ENCODE assay signal across 19 cellular contexts in the genomic region with DNA sequence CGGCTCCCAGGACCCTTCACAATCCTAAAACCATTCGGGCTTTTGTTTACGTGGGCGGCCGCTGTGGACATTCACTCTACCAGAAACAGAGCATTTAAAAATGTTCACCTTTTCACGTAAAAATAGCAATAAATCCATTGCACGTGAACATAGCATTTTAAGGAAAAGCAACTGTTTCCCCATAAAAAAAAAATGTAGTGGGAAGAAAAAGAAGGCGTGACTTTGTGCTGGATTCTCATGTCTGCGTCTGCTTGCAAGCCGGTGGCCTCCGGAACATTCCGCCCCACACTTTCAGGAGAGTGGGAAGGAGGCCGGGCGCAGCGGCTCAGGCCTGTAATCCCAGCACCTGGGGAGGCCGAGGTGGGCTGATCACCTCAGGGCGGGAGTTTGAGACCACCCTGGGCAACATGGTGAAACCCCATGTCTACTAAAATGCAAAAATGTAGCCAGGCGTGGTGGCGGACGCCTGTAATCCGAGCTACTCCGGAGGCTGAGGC. TPM values are rescaled to one million over a fixed set of nuclear protein-coding genes. Genes with fewer than 3 reads are reported as not detected.
DNase-seq lines count a peak whose midpoint lies in the region; ATAC-seq and TF ChIP-seq lines count a peak whose summit lies in the region.
"Had no signal": no experiment of that assay in that cellular context is flagged by ENCODE, and none has a peak within 500 bp of the region (broad histone marks: within the 10 kb centered on the region; RNA-seq: fewer than 3 reads in every experiment).

No MANE protein-coding gene starts in this region.

- H3F3A ChIP-seq in SK-N-SH (replicated peaks; ENCODE audit: insufficient read depth): no peaks in the 10 kb centered on the region

- intact Hi-C loops in ovary (cut with DNase I): loop anchor here in 2 of 4 donors (10.0 kb wide), 2 partner anchors 241 to 281 kb away; a partner anchor contains a TSS

- DNase-seq in SK-N-SH (no peak), RWPE2 (ENCODE audit: low spot score) (no peak), left kidney (ENCODE audit: low read depth, low spot score) (peak; percentile 44), thoracic aorta (ENCODE audit: low spot score) (no peak), SK-N-DZ (ENCODE audit: low spot score) (no peak), DMS153 treated with DMSO at 0.1 percent for 48 hours (lab: John Stamatoyannopoulos, UW; ENCODE audit: unreplicated experiment) (no peak), ovary (no peak)
- DNase-seq: 8988T, cerebellar nuclear complex, NCI-H2081, NCI-H510A had no signal

- H3K9me3 ChIP-seq in SK-N-SH (no peaks in the 10 kb centered on the region), RWPE2 (ENCODE audit: severe bottlenecking) (no peaks in the 10 kb centered on the region), thoracic aorta (peaks cover 5% of the 10 kb centered on the region), ovary (peaks cover 0 to 5% of the 10 kb centered on the region in 2 donors)
- H3K9me3 ChIP-seq: mucosa of descending colon, pancreas, SJSA1 had no signal

- TF ChIP-seq EP300 in SK-N-SH (IDR thresholded peaks at IDR 0.05; ENCODE audit: borderline replicate concordance in 1 of 2, low read depth in 1 of 2, low read length in 1 of 2) (no peak), ovary (IDR thresholded peaks at IDR 0.05) (no peak)

- POLR2A ChIA-PET in SK-N-SH (lab: Yijun Ruan, JAX): no interaction called here

- ATAC-seq in SK-N-SH treated with all-trans-retinoic acid at 6 μM for 48 hours (no peak), RWPE2 (ENCODE audit: low read depth) (no peak), thoracic aorta (ENCODE audit: insufficient number of reproducible peaks, low FRiP score, low read depth) (peak; percentile 23)

- no peaks in the 10 kb centered on the region for H3K36me3 ChIP-seq in SK-N-SH (replicated peaks in 1 of 2; ENCODE audit: control insufficient read depth in 1 of 2, insufficient read depth in 2 of 2, low read length in 1 of 2)
- H3K36me3 ChIP-seq in RWPE2 (ENCODE audit: low read depth): no peaks in the 10 kb centered on the region
- no peaks in the 10 kb centered on the region for H3K36me3 ChIP-seq in thoracic aorta
- no peaks in the 10 kb centered on the region for H3K36me3 ChIP-seq in ovary
- H3K36me3 ChIP-seq: pancreas, SJSA1 had no signal

- H3K79me2 ChIP-seq in SK-N-SH (ENCODE audit: insufficient read depth): no peaks in the 10 kb centered on the region

- H3K4me2 ChIP-seq in SK-N-SH: peak overlapping the region; percentile 62; the same call in 1 of the 2 replicates

- H3K27me3 ChIP-seq in SK-N-SH (ENCODE audit: insufficient read depth) (peaks cover 15% of the 10 kb centered on the region; the same call in 1 of the 2 replicates), RWPE2 (ENCODE audit: insufficient read depth, poor library complexity, severe bottlenecking) (peaks cover 40% of the 10 kb centered on the region), thoracic aorta (replicated peaks; ENCODE audit: insufficient read depth) (no peaks in the 10 kb centered on the region), ovary (peaks cover 4% of the 10 kb centered on the region)

- no peak for TF ChIP-seq RAD21 in SK-N-SH (IDR thresholded peaks at IDR 0.05; ENCODE audit: low read length)

- H3K27ac ChIP-seq in SK-N-SH (ENCODE audit: low read depth in 2 of 2, low read length in 1 of 2) (no peak overlapping the region), RWPE2 (ENCODE audit: poor library complexity, severe bottlenecking) (no peak overlapping the region), thoracic aorta (no peak overlapping the region), ovary (no peak overlapping the region)
- H3K27ac ChIP-seq: pancreas, SJSA1, skin epidermis had no signal

- no peak overlapping the region for H2AFZ ChIP-seq in SK-N-SH (ENCODE audit: low read depth)

- H3K9ac ChIP-seq in SK-N-SH: no peak overlapping the region

- TF ChIP-seq CTCF in SK-N-SH (IDR thresholded peaks at IDR 0.05) (no peak), RWPE2 (IDR thresholded peaks at IDR 0.05; ENCODE audit: poor library complexity, severe bottlenecking) (peak; percentile 52), thoracic aorta (IDR thresholded peaks at IDR 0.05) (no peak), ovary (IDR thresholded peaks at IDR 0.05) (no peak)

- H3K9me2 ChIP-seq in SK-N-SH: no peaks in the 10 kb centered on the region

- CTCF ChIA-PET in SK-N-SH (lab: Yijun Ruan, JAX): interaction anchor here (0.8 to 10.1 kb wide), 6 partner anchors 14 to 292 kb away, joined by 3 to 61 read pairs (median 5); no protein-coding TSS in a partner anchor

- H4K20me1 ChIP-seq in SK-N-SH (ENCODE audit: insufficient read depth): no peaks in the 10 kb centered on the region

- WGBS in SK-N-SH (ENCODE audit: low lambda C conversion rate): 59% methylated on average over 16 of the region's 22 CpGs
- WGBS in ovary, 3 donors: 51 to 57% (median 54%) methylated on average over 22 of the region's 22 CpGs

- TF ChIP-seq POLR2A in ovary (IDR thresholded peaks at IDR 0.05): no peak

- H3K4me3 ChIP-seq in SK-N-SH (ENCODE audit: low read depth in 2 of 2, low read length in 1 of 2) (peak overlapping the region in 1 of 2 experiments; percentile 53; a peak in 2 of 4 replicates), RWPE2 (ENCODE audit: severe bottlenecking) (no peak overlapping the region), thoracic aorta (no peak overlapping the region), ovary (no peak overlapping the region)
- H3K4me3 ChIP-seq: mucosa of descending colon, skin epidermis had no signal

- H3K4me1 ChIP-seq in SK-N-SH (ENCODE audit: control insufficient read depth in 1 of 2, insufficient read depth in 2 of 2, low read depth in 1 of 2, low read length in 1 of 2) (peaks cover 0 to 3% of the 10 kb centered on the region in 2 experiments; a peak in 1 of 4 replicates), RWPE2 (ENCODE audit: insufficient read depth, poor library complexity, severe bottlenecking) (no peaks in the 10 kb centered on the region), thoracic aorta (ENCODE audit: control insufficient read depth in 1 of 2, low read depth in 2 of 2) (no peaks in the 10 kb centered on the region), ovary (ENCODE audit: insufficient read depth) (peaks cover 3% of the 10 kb centered on the region)
- H3K4me1 ChIP-seq: pancreas had no signal

TF ChIP-seq in SK-N-SH, 30 proteins besides CTCF, POLR2A, EP300 and RAD21 (continues in another document):
- TF ChIP-seq, protein P1, sequence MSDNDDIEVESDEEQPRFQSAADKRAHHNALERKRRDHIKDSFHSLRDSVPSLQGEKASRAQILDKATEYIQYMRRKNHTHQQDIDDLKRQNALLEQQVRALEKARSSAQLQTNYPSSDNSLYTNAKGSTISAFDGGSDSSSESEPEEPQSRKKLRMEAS (IDR thresholded peaks at IDR 0.05; ENCODE audit: low read depth): no peak

TF ChIP-seq in SK-N-SH treated with all-trans-retinoic acid at 6 μM for 48 hours, 23 proteins besides CTCF, POLR2A, EP300 and RAD21 (continues in another document):
- TF ChIP-seq, protein P2, sequence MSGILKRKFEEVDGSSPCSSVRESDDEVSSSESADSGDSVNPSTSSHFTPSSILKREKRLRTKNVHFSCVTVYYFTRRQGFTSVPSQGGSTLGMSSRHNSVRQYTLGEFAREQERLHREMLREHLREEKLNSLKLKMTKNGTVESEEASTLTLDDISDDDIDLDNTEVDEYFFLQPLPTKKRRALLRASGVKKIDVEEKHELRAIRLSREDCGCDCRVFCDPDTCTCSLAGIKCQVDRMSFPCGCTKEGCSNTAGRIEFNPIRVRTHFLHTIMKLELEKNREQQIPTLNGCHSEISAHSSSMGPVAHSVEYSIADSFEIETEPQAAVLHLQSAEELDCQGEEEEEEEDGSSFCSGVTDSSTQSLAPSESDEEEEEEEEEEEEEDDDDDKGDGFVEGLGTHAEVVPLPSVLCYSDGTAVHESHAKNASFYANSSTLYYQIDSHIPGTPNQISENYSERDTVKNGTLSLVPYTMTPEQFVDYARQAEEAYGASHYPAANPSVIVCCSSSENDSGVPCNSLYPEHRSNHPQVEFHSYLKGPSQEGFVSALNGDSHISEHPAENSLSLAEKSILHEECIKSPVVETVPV (CRISPR knock-in tag; IDR thresholded peaks at IDR 0.05): no peak
- TF ChIP-seq TCF4 (CRISPR knock-in tag; IDR thresholded peaks at IDR 0.05; ENCODE audit: borderline replicate concordance) (no peak), ARNTL (CRISPR knock-in tag; IDR thresholded peaks at IDR 0.05; ENCODE audit: borderline replicate concordance, low read depth) (no peak), SNAI2 (CRISPR knock-in tag; IDR thresholded peaks at IDR 0.05) (no peak), ZFP30 (CRISPR knock-in tag; IDR thresholded peaks at IDR 0.05) (no peak), ZNF565 (CRISPR knock-in tag; conservative IDR thresholded peaks at IDR 0.05; ENCODE audit: low read depth) (no peak)

RNA-seq across cellular contexts. Expression of a gene that starts 13.4 kb away (rescaled TPM):
- not detected in 2 replicates for polyA plus RNA-seq in SK-N-SH (2012; rRNA removed)
- polyA plus RNA-seq in SK-N-SH (2012; cell fraction: cytosol; rRNA removed): 0.05 TPM in 2 replicates
- 0.05 and 0.09 TPM in 2 replicates for polyA plus RNA-seq in SK-N-SH (2012; cell fraction: nucleus; rRNA removed)
- total RNA-seq in thoracic aorta: not detected
- not detected in 2 replicates for polyA plus RNA-seq in SK-N-DZ (2014; cell fraction: cytosol; rRNA removed)
- polyA plus RNA-seq in SK-N-DZ (2014; cell fraction: nucleus; rRNA removed): not detected in 2 replicates
- not detected for total RNA-seq in ovary
- not detected for polyA plus RNA-seq in ovary
- total RNA-seq: activated CD4-positive, alpha-beta T cell treated with anti-CD3 and anti-CD28 coated beads for 36 hours; CD4-positive, alpha-beta memory T cell; fibroblast of villous mesenchyme; pancreas; SJSA1 had no signal
- polyA plus RNA-seq: CD4-positive, alpha-beta memory T cell; pancreas had no signal

RNA-seq across cellular contexts. Expression of a gene that starts 25.5 kb away (rescaled TPM):
- 17.7 and 18.0 TPM in 2 replicates for polyA plus RNA-seq in SK-N-SH (2012; rRNA removed)
- polyA plus RNA-seq in SK-N-SH (2012; cell fraction: cytosol; rRNA removed): 2.9 and 4.9 TPM in 2 replicates
- 109 and 165 TPM in 2 replicates for polyA plus RNA-seq in SK-N-SH (2012; cell fraction: nucleus; rRNA removed)
- total RNA-seq in thoracic aorta: 10 to 100 TPM; 10.2 to 15.4 TPM
- 43.5 and 53.8 TPM in 2 replicates for polyA plus RNA-seq in SK-N-DZ (2014; cell fraction: cytosol; rRNA removed)
- 694 and 762 TPM in 2 replicates for polyA plus RNA-seq in SK-N-DZ (2014; cell fraction: nucleus; rRNA removed)
- 10 to 100 TPM in 6 of 7 donors, 1 to 10 TPM in 1; 8.5 to 25.5 (median 18.7) TPM for total RNA-seq in ovary
- 10 to 100 TPM in 1 of 2 donors, under 1 TPM in 1; 0.32 to 21.7 TPM for polyA plus RNA-seq in ovary

RNA-seq across cellular contexts. Expression of a gene that starts 25.8 kb away (rescaled TPM):
- polyA plus RNA-seq in SK-N-SH (2012; rRNA removed): 27.7 and 29.9 TPM in 2 replicates
- polyA plus RNA-seq in SK-N-SH (2012; cell fraction: cytosol; rRNA removed): 9.5 and 17.8 TPM in 2 replicates
- polyA plus RNA-seq in SK-N-SH (2012; cell fraction: nucleus; rRNA removed): 65.7 and 84.7 TPM in 2 replicates
- 10 to 100 TPM; 12.3 to 13.9 TPM for total RNA-seq in thoracic aorta
- polyA plus RNA-seq in SK-N-DZ (2014; cell fraction: cytosol; rRNA removed): 45.2 and 48.0 TPM in 2 replicates
- 80.5 and 93.6 TPM in 2 replicates for polyA plus RNA-seq in SK-N-DZ (2014; cell fraction: nucleus; rRNA removed)
- 10 to 100 TPM; 11.1 to 18.6 (median 16.1) TPM for total RNA-seq in ovary
- polyA plus RNA-seq in ovary: 10 to 100 TPM in 1 of 2 donors, not detected in 1; 13.1 TPM

RNA-seq across cellular contexts. Expression of a gene that starts 53.4 kb away (rescaled TPM):
- 0.02 and 0.19 TPM in 2 replicates for polyA plus RNA-seq in SK-N-SH (2012; rRNA removed)
- polyA plus RNA-seq in SK-N-SH (2012; cell fraction: cytosol; rRNA removed): 0.04 and 0.07 TPM in 2 replicates
- polyA plus RNA-seq in SK-N-SH (2012; cell fraction: nucleus; rRNA removed): 0.64 and 1.0 TPM in 2 replicates
- total RNA-seq in thoracic aorta: 1 to 10 TPM in 1 of 2 donors, not detected in 1; 1.3 TPM
- not detected in 2 replicates for polyA plus RNA-seq in SK-N-DZ (2014; cell fraction: cytosol; rRNA removed)
- polyA plus RNA-seq in SK-N-DZ (2014; cell fraction: nucleus; rRNA removed): 0.07 and 0.52 TPM in 2 replicates
- total RNA-seq in ovary: 100 to 1,000 TPM in 1 of 7 donors, 10 to 100 TPM in 3, 1 to 10 TPM in 2, under 1 TPM in 1; 0.40 to 314 (median 13.6) TPM
- 1 to 10 TPM; 1.5 to 1.9 TPM for polyA plus RNA-seq in ovary
- total RNA-seq: activated CD4-positive, alpha-beta T cell treated with anti-CD3 and anti-CD28 coated beads for 36 hours; CD4-positive, alpha-beta memory T cell; SJSA1 had no signal
- polyA plus RNA-seq: CD4-positive, alpha-beta memory T cell had no signal
